In the genomic region with DNA sequence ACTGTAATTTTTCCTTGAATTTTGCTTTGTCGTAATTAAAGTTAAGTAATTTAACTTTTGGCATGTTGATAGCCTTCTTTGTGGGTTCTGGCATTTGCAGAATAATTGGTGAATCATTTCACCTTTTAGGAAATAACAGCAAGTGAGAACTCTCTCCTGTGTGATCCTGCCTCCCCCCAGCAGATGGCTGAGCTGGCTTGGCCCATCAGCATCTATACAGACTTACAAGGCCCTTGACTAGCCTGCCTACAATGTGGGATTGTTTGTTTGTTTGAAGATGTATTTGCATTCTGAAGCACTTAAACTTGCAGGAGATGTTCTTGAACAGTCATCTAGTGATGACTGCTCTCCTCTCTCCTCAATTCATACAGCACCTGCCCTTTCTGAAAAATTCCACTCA, we compare ENCODE assay signal across 12 cellular contexts. TPM values are rescaled to one million over a fixed set of nuclear protein-coding genes. Genes with fewer than 3 reads are reported as not detected.
DNase-seq lines count a peak whose midpoint lies in the region; ATAC-seq and TF ChIP-seq lines count a peak whose summit lies in the region.
"Had no signal": no experiment of that assay in that cellular context is flagged by ENCODE, and none has a peak within 500 bp of the region (broad histone marks: within the 10 kb centered on the region; RNA-seq: fewer than 3 reads in every experiment).

No MANE protein-coding gene starts in this region.

- POLR2A ChIA-PET in HCT116 (lab: Charles Lee), result no interaction called here

- no peak for TF ChIP-seq POLR2A in HCT116 (IDR thresholded peaks at IDR 0.05; ENCODE audit: borderline replicate concordance, extremely low read depth, insufficient read depth, insufficient read length)

- no peak overlapping the region for H3K4me3 Mint-ChIP-seq in activated naive CD4-positive, alpha-beta T cell treated with anti-CD3 and anti-CD28 coated beads, Interleukin-2, amount 10 ng/mL, durations not matched to agents 7 days and 5 days

- H3K27me3 ChIP-seq in BE2C, result no peaks in the 10 kb centered on the region
- no peaks in the 10 kb centered on the region for H3K27me3 ChIP-seq in HCT116 (ENCODE audit: insufficient read depth, low read length)
- H3K27me3 ChIP-seq in foreskin keratinocyte, result no peaks in the 10 kb centered on the region
- H3K27me3 ChIP-seq: stomach had no signal

- H3K79me2 ChIP-seq in HCT116 (ENCODE audit: insufficient read depth, low read length), result no peaks in the 10 kb centered on the region

- no peak overlapping the region for H3K27ac Mint-ChIP-seq in activated naive CD4-positive, alpha-beta T cell treated with anti-CD3 and anti-CD28 coated beads, Interleukin-2, amount 10 ng/mL, durations not matched to agents 7 days and 5 days

- H3K9me3 ChIP-seq in BE2C (no peaks in the 10 kb centered on the region), HCT116 (ENCODE audit: control insufficient read depth in 1 of 2, insufficient read depth in 1 of 2, low read depth in 1 of 2, low read length in 2 of 2) (no peaks in the 10 kb centered on the region)
- H3K9me3 ChIP-seq: stomach had no signal

- H3K27ac ChIP-seq in HCT116 (ENCODE audit: low read depth, low read length), result no peak overlapping the region
- H3K27ac ChIP-seq in VCaP, result peak overlapping the region; percentile 89; the same call in 1 of the 2 replicates
- no peak overlapping the region for H3K27ac ChIP-seq in foreskin keratinocyte
- H3K27ac ChIP-seq: HL-60, stomach had no signal

- no peaks in the 10 kb centered on the region for H3K27me3 Mint-ChIP-seq in activated naive CD4-positive, alpha-beta T cell treated with anti-CD3 and anti-CD28 coated beads, Interleukin-2, amount 10 ng/mL, durations not matched to agents 7 days and 5 days

- H3K4me3 ChIP-seq in BE2C (ENCODE audit: low read depth, low read length), result no peak overlapping the region
- H3K4me3 ChIP-seq in HCT116 (replicated peaks in 1 of 2; ENCODE audit: low read depth in 1 of 2, low read length in 2 of 2), result no peak overlapping the region
- H3K4me3 ChIP-seq: stomach had no signal

- RAD21 ChIA-PET in HCT116 (lab: Charles Lee; ENCODE audit: low non-redundant PET in 1 of 2, low total read pairs in 2 of 2, uncharacterized antibody in 2 of 2, unreplicated experiment in 2 of 2), result no interaction called here

- peaks cover 5% of the 10 kb centered on the region; the same call in 1 of the 2 replicates for H3K36me3 ChIP-seq in BE2C
- peaks cover 0 to 1% of the 10 kb centered on the region in 2 experiments; a peak in 1 of 4 replicates for H3K36me3 ChIP-seq in HCT116 (ENCODE audit: control insufficient read depth in 1 of 2, insufficient read depth in 2 of 2, low read length in 2 of 2)

- H3K36me3 Mint-ChIP-seq in activated naive CD4-positive, alpha-beta T cell treated with anti-CD3 and anti-CD28 coated beads, Interleukin-2, amount 10 ng/mL, durations not matched to agents 7 days and 5 days, result peaks cover 49% of the 10 kb centered on the region

- 0 out of 2 replicates have a peak, but pooled peaks have one; percentile 9 for TF ChIP-seq CTCF in BE2C (IDR thresholded peaks at IDR 0.05; ENCODE audit: low read depth, low read length)
- no peak for TF ChIP-seq CTCF in HCT116 (IDR thresholded peaks at IDR 0.05 in 2 of 3, conservative IDR thresholded peaks at IDR 0.05 in 1 of 3; ENCODE audit: borderline replicate concordance in 1 of 3, insufficient read depth in 1 of 3, low read depth in 2 of 3, low read length in 2 of 3)
- 0 out of 2 replicates have a peak, but pooled peaks have one; percentile 7 for TF ChIP-seq CTCF in VCaP (conservative IDR thresholded peaks at IDR 0.05)
- TF ChIP-seq CTCF in foreskin keratinocyte (conservative IDR thresholded peaks at IDR 0.05), result peak; percentile 42

- 0 out of 2 replicates have a peak, but pooled peaks have one; percentile 50 for ATAC-seq in HCT116
- no peak for ATAC-seq in foreskin keratinocyte
- no peak for ATAC-seq in HG03571 (IDR thresholded peaks at IDR 0.05; ENCODE audit: unreplicated experiment)
- ATAC-seq in GM21390 (IDR thresholded peaks at IDR 0.05; ENCODE audit: unreplicated experiment), result no peak
- no peak for ATAC-seq in HG02763 (IDR thresholded peaks at IDR 0.05; ENCODE audit: unreplicated experiment)

- no peak overlapping the region for H3K9ac ChIP-seq in HCT116 (ENCODE audit: low read length)

- intact Hi-C loops in HCT116 (cut with micrococcal nuclease), result no loop called here

- H3K4me2 ChIP-seq in HCT116 (ENCODE audit: low read length), result no peak overlapping the region

- no TSS peak for BruUV-seq in HCT116 (replicated peaks; lab: Mats Ljungman, UMichigan)

- CTCF ChIA-PET in HCT116 (lab: Charles Lee), result interaction anchor here (1.0 to 1.8 kb wide), 2 partner anchors 11 to 36 kb away, joined by 3 read pairs; no protein-coding TSS in a partner anchor
- CTCF ChIA-PET in activated naive CD4-positive, alpha-beta T cell treated with anti-CD3 and anti-CD28 coated beads, Interleukin-2, amount 10 ng/mL, durations not matched to agents 7 days and 5 days (lab: Charles Lee), result interaction anchor here (1.0 to 3.4 kb wide), 10 partner anchors 10 to 86 kb away, joined by 3 to 20 read pairs (median 7); no protein-coding TSS in a partner anchor

- H3K9me2 ChIP-seq in HCT116 (ENCODE audit: insufficient read depth), result no peaks in the 10 kb centered on the region

- peaks cover 5% of the 10 kb centered on the region for H3K4me1 Mint-ChIP-seq in activated naive CD4-positive, alpha-beta T cell treated with anti-CD3 and anti-CD28 coated beads, Interleukin-2, amount 10 ng/mL, durations not matched to agents 7 days and 5 days

- H3K4me1 ChIP-seq in BE2C (0 out of 2 replicates have a peak, but pooled peaks cover 3% of the 10 kb centered on the region), HCT116 (ENCODE audit: control insufficient read depth in 1 of 2, insufficient read depth in 2 of 2, low read length in 2 of 2) (no peaks in the 10 kb centered on the region), foreskin keratinocyte (peaks cover 9% of the 10 kb centered on the region)

- no peaks in the 10 kb centered on the region for H3K9me3 Mint-ChIP-seq in activated naive CD4-positive, alpha-beta T cell treated with anti-CD3 and anti-CD28 coated beads, Interleukin-2, amount 10 ng/mL, durations not matched to agents 7 days and 5 days

- DNase-seq in BE2C (no peak), HCT116 (ENCODE audit: low read depth, low spot score) (no peak), foreskin keratinocyte (no peak)
- no peak for DNase-seq in activated naive CD4-positive, alpha-beta T cell treated with anti-CD3 and anti-CD28 coated beads, Interleukin-2, amount 10 ng/mL, durations not matched to agents 7 days and 5 days
- DNase-seq: cortex of kidney, NCI-H2227 treated with DMSO at 0.1 percent for 48 hours, stomach had no signal

- no peaks in the 10 kb centered on the region for H4K20me1 ChIP-seq in HCT116 (ENCODE audit: insufficient read depth)

- no peak for TF ChIP-seq RAD21 in HCT116 (IDR thresholded peaks at IDR 0.05; ENCODE audit: low read depth)

- no peak overlapping the region for H2AFZ ChIP-seq in HCT116 (ENCODE audit: low read depth, low read length, poor library complexity, severe bottlenecking)

TF ChIP-seq in HCT116, 20 proteins besides CTCF, POLR2A, EP300 and RAD21 (continues in another document):
- TF ChIP-seq ZFX (IDR thresholded peaks at IDR 0.05) (no peak), SP1 (IDR thresholded peaks at IDR 0.05; ENCODE audit: low read depth) (no peak), TCF7L2 (IDR thresholded peaks at IDR 0.05; ENCODE audit: borderline replicate concordance, extremely low read depth, insufficient read depth, insufficient read length) (no peak), SRF (IDR thresholded peaks at IDR 0.05; ENCODE audit: low read depth) (no peak), ATF3 (IDR thresholded peaks at IDR 0.05) (no peak), SIN3A (IDR thresholded peaks at IDR 0.05; ENCODE audit: low read depth) (no peak), MAX (IDR thresholded peaks at IDR 0.05) (no peak), POLR2AphosphoS5 (IDR thresholded peaks at IDR 0.05; ENCODE audit: low read depth, low read length) (no peak)
- TF ChIP-seq, protein P1, sequence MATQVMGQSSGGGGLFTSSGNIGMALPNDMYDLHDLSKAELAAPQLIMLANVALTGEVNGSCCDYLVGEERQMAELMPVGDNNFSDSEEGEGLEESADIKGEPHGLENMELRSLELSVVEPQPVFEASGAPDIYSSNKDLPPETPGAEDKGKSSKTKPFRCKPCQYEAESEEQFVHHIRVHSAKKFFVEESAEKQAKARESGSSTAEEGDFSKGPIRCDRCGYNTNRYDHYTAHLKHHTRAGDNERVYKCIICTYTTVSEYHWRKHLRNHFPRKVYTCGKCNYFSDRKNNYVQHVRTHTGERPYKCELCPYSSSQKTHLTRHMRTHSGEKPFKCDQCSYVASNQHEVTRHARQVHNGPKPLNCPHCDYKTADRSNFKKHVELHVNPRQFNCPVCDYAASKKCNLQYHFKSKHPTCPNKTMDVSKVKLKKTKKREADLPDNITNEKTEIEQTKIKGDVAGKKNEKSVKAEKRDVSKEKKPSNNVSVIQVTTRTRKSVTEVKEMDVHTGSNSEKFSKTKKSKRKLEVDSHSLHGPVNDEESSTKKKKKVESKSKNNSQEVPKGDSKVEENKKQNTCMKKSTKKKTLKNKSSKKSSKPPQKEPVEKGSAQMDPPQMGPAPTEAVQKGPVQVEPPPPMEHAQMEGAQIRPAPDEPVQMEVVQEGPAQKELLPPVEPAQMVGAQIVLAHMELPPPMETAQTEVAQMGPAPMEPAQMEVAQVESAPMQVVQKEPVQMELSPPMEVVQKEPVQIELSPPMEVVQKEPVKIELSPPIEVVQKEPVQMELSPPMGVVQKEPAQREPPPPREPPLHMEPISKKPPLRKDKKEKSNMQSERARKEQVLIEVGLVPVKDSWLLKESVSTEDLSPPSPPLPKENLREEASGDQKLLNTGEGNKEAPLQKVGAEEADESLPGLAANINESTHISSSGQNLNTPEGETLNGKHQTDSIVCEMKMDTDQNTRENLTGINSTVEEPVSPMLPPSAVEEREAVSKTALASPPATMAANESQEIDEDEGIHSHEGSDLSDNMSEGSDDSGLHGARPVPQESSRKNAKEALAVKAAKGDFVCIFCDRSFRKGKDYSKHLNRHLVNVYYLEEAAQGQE (IDR thresholded peaks at IDR 0.05; ENCODE audit: low read depth), result no peak

RNA-seq across cellular contexts. Expression of gene MACO1, which starts 55.9 kb away (rescaled TPM):
- polyA plus RNA-seq in BE2C (2012; ENCODE audit: insufficient read depth, insufficient read length, low read depth), result 21.7 TPM
- total RNA-seq in HCT116 (2021; ENCODE audit: unreplicated experiment) (9.8 TPM), foreskin keratinocyte (12.6 and 15.9 TPM in 2 replicates)
- polyA plus RNA-seq in HCT116 (2012), result 3.9 and 5.8 TPM in 2 replicates
- 7.8 and 7.9 TPM in 2 replicates for polyA plus RNA-seq in foreskin keratinocyte

RNA-seq across cellular contexts. Expression of gene LDLRAP1, which starts 56.8 kb away (rescaled TPM):
- 2.6 TPM for polyA plus RNA-seq in BE2C (2012; ENCODE audit: insufficient read depth, insufficient read length, low read depth)
- total RNA-seq in HCT116 (2021; ENCODE audit: unreplicated experiment), result 26.0 TPM
- 21.5 and 24.2 TPM in 2 replicates for polyA plus RNA-seq in HCT116 (2012)
- 21.5 and 23.3 TPM in 2 replicates for total RNA-seq in foreskin keratinocyte
- polyA plus RNA-seq in foreskin keratinocyte, result 18.7 and 18.8 TPM in 2 replicates

Comparison
In these comparisons a context has a peak if more than half of its experiments do, and no peak if none do; other contexts are left out.
1. CTCF ChIP-seq: peak in BE2C (single experiment), VCaP (single experiment) and foreskin keratinocyte (single experiment); none in HCT116 (0 of 3).